Comparison of ENCODE assay signal across 1 cellular context in the genomic region with DNA sequence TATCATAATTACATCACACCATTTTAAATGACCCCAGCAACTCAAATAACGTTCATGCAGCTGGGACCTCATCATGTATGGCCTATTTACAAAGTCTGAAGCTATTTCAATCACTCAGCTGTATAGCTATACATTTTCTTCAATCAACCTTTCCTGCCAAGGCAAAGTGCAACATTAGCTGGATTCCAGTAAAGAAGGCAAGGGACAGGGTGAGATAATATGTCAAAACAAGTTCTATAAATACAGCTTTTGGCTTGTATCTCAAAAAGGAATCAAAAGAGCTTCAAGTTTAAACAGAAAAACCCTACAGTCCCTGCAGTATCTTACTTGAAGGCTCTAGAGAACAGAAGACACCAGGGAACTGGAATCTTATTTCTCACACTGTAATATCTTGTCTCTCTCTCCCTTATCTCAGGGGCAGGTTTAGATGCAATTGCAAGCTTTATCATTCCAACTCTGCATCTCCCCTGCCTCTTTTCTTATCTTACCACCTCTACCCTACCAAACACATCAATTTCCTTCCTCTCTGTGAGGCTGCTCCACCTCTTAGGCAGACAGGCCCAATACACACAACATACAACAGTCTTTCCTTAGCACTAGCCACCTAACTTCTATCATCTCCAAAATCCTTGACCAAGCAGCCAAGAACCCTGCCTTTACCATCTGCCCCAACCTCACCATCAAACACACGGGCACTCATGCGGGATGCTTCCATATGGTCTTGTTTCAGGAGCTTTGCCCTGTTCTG.
TF ChIP-seq lines count a peak whose summit lies in the region.

No MANE protein-coding gene starts in this region.

TF ChIP-seq in GM12878, 131 proteins besides CTCF, POLR2A, EP300 and RAD21 (continued from another document):
- TF ChIP-seq, protein P1, sequence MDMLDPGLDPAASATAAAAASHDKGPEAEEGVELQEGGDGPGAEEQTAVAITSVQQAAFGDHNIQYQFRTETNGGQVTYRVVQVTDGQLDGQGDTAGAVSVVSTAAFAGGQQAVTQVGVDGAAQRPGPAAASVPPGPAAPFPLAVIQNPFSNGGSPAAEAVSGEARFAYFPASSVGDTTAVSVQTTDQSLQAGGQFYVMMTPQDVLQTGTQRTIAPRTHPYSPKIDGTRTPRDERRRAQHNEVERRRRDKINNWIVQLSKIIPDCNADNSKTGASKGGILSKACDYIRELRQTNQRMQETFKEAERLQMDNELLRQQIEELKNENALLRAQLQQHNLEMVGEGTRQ (IDR thresholded peaks at IDR 0.05; ENCODE audit: borderline replicate concordance, low read depth, low read length), result no peak
- TF ChIP-seq RELA (IDR thresholded peaks at IDR 0.05; ENCODE audit: borderline replicate concordance, partially characterized antibody) (no peak), IKZF2 (IDR thresholded peaks at IDR 0.05) (no peak), ZSCAN29 (IDR thresholded peaks at IDR 0.05) (no peak), FOS (IDR thresholded peaks at IDR 0.05; ENCODE audit: borderline replicate concordance, extremely low read depth, insufficient read length) (no peak), HDGF (IDR thresholded peaks at IDR 0.05) (no peak)
- TF ChIP-seq, protein P2, sequence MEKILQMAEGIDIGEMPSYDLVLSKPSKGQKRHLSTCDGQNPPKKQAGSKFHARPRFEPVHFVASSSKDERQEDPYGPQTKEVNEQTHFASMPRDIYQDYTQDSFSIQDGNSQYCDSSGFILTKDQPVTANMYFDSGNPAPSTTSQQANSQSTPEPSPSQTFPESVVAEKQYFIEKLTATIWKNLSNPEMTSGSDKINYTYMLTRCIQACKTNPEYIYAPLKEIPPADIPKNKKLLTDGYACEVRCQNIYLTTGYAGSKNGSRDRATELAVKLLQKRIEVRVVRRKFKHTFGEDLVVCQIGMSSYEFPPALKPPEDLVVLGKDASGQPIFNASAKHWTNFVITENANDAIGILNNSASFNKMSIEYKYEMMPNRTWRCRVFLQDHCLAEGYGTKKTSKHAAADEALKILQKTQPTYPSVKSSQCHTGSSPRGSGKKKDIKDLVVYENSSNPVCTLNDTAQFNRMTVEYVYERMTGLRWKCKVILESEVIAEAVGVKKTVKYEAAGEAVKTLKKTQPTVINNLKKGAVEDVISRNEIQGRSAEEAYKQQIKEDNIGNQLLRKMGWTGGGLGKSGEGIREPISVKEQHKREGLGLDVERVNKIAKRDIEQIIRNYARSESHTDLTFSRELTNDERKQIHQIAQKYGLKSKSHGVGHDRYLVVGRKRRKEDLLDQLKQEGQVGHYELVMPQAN (conservative IDR thresholded peaks at IDR 0.05), result no peak
- TF ChIP-seq, protein P3, sequence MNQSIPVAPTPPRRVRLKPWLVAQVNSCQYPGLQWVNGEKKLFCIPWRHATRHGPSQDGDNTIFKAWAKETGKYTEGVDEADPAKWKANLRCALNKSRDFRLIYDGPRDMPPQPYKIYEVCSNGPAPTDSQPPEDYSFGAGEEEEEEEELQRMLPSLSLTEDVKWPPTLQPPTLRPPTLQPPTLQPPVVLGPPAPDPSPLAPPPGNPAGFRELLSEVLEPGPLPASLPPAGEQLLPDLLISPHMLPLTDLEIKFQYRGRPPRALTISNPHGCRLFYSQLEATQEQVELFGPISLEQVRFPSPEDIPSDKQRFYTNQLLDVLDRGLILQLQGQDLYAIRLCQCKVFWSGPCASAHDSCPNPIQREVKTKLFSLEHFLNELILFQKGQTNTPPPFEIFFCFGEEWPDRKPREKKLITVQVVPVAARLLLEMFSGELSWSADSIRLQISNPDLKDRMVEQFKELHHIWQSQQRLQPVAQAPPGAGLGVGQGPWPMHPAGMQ (IDR thresholded peaks at IDR 0.05; ENCODE audit: borderline replicate concordance), result no peak
- TF ChIP-seq, protein P4, sequence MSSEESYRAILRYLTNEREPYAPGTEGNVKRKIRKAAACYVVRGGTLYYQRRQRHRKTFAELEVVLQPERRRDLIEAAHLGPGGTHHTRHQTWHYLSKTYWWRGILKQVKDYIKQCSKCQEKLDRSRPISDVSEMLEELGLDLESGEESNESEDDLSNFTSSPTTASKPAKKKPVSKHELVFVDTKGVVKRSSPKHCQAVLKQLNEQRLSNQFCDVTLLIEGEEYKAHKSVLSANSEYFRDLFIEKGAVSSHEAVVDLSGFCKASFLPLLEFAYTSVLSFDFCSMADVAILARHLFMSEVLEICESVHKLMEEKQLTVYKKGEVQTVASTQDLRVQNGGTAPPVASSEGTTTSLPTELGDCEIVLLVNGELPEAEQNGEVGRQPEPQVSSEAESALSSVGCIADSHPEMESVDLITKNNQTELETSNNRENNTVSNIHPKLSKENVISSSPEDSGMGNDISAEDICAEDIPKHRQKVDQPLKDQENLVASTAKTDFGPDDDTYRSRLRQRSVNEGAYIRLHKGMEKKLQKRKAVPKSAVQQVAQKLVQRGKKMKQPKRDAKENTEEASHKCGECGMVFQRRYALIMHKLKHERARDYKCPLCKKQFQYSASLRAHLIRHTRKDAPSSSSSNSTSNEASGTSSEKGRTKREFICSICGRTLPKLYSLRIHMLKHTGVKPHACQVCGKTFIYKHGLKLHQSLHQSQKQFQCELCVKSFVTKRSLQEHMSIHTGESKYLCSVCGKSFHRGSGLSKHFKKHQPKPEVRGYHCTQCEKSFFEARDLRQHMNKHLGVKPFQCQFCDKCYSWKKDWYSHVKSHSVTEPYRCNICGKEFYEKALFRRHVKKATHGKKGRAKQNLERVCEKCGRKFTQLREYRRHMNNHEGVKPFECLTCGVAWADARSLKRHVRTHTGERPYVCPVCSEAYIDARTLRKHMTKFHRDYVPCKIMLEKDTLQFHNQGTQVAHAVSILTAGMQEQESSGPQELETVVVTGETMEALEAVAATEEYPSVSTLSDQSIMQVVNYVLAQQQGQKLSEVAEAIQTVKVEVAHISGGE (CRISPR knock-in tag; IDR thresholded peaks at IDR 0.05), result no peak
- TF ChIP-seq, protein P5, sequence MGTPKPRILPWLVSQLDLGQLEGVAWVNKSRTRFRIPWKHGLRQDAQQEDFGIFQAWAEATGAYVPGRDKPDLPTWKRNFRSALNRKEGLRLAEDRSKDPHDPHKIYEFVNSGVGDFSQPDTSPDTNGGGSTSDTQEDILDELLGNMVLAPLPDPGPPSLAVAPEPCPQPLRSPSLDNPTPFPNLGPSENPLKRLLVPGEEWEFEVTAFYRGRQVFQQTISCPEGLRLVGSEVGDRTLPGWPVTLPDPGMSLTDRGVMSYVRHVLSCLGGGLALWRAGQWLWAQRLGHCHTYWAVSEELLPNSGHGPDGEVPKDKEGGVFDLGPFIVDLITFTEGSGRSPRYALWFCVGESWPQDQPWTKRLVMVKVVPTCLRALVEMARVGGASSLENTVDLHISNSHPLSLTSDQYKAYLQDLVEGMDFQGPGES (IDR thresholded peaks at IDR 0.05), result no peak
